In the genomic region with DNA sequence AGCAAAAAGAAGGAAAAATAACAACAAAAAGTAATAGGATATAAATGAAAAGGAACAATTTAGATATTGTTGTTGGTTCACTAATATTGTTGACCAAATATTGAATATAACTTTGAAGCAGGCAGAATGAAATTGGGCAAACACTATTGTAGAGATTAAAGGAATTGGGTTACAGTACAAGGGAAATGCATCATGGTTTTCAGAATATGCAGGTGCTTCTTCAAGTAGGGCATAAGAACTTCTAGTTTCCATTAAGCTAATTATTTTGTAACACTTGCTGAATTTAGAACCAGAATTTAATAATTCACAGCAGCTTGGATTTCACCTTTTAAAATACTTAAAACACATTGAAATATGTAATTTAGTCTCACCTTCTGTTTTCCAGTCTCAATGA, we compare ENCODE assay signal across 15 cellular contexts. TPM values are rescaled to one million over a fixed set of nuclear protein-coding genes. Genes with fewer than 3 reads are reported as not detected.
DNase-seq lines count a peak whose midpoint lies in the region; ATAC-seq and TF ChIP-seq lines count a peak whose summit lies in the region.
"Had no signal": no experiment of that assay in that cellular context is flagged by ENCODE, and none has a peak within 500 bp of the region (broad histone marks: within the 10 kb centered on the region; RNA-seq: fewer than 3 reads in every experiment).

No MANE protein-coding gene starts in this region.

- no peaks in the 10 kb centered on the region for H3K27me3 ChIP-seq in smooth muscle cell (ENCODE audit: low read depth)
- H3K27me3 ChIP-seq in esophagus muscularis mucosa = no peaks in the 10 kb centered on the region
- H3K27me3 ChIP-seq: neutrophil had no signal

- no peak overlapping the region for H2AFZ ChIP-seq in smooth muscle cell (ENCODE audit: low read depth)

- H3K4me3 ChIP-seq in smooth muscle cell (no peak overlapping the region), esophagus muscularis mucosa (no peak overlapping the region)

- ATAC-seq in HG02840 (IDR thresholded peaks at IDR 0.05; ENCODE audit: low FRiP score, unreplicated experiment) (no peak), GM21529 (IDR thresholded peaks at IDR 0.05; ENCODE audit: unreplicated experiment) (no peak)

- no peak for TF ChIP-seq EP300 in esophagus muscularis mucosa (IDR thresholded peaks at IDR 0.05)

- peak; percentile 79 for DNase-seq in NCI-H1092 treated with DMSO at 0.1 percent for 48 hours (lab: John Stamatoyannopoulos, UW)
- DNase-seq in NCI-H1092 (lab: John Stamatoyannopoulos, UW) = no peak
- peak; percentile 3 to 83 for DNase-seq in NCI-H524 (lab: John Stamatoyannopoulos, UW)
- DNase-seq in MCF 10A (ENCODE audit: unreplicated experiment) = no peak
- no peak for DNase-seq in smooth muscle cell (lab: John Stamatoyannopoulos, UW; ENCODE audit: unreplicated experiment)
- no peak for DNase-seq in esophagus muscularis mucosa (ENCODE audit: extremely low spot score)
- DNase-seq: 8988T, aorta, NCI-H187 treated with DMSO at 0.1 percent for 48 hours had no signal

- CTCF ChIA-PET in MCF 10A (lab: Yijun Ruan, JAX) = interaction anchor here (0.6 to 3.3 kb wide), 42 partner anchors 8 to 614 kb away, joined by 3 to 90 read pairs (median 5); partner anchors contain the start of genes GLCCI1, RPA3 and UMAD1

- H3K27ac Mint-ChIP-seq in MCF 10A (ENCODE audit: low read depth, unreplicated experiment) = peak overlapping the region; percentile 75
- H3K27ac Mint-ChIP-seq: activated CD4-positive, alpha-beta T cell treated with anti-CD3 and anti-CD28 coated beads, Interleukin-2, amount 10 ng/mL, durations not matched to agents 24 days and 14 days; dendritic cell treated with granulocyte-macrophage colony-stimulating factor and Interleukin-4, amounts not matched to agents 40 ng/mL and 50 ng/mL, for 4 days; T-helper 1 cell treated with Interleukin-12 subunit alpha and Interleukin-12 subunit beta and Interleukin-4 antibody, amounts not matched to agents 30 μg/mL and 1 μg/mL, for 36 hours had no signal

- peaks cover 15% of the 10 kb centered on the region for H3K4me1 Mint-ChIP-seq in MCF 10A (ENCODE audit: insufficient read depth, unreplicated experiment)

- BruUV-seq in MCF 10A (replicated peaks; lab: Mats Ljungman, UMichigan) = no TSS peak

- H3K4me1 ChIP-seq in smooth muscle cell (ENCODE audit: low read depth) (peaks cover 9% of the 10 kb centered on the region), esophagus muscularis mucosa (peaks cover 11 to 27% (median 17%) of the 10 kb centered on the region in 4 donors)

- no peaks in the 10 kb centered on the region for H3K36me3 ChIP-seq in smooth muscle cell (ENCODE audit: low read depth)
- H3K36me3 ChIP-seq in esophagus muscularis mucosa = no peaks in the 10 kb centered on the region
- H3K36me3 ChIP-seq: neutrophil had no signal

- no peaks in the 10 kb centered on the region for H3K27me3 Mint-ChIP-seq in MCF 10A (ENCODE audit: insufficient read depth, unreplicated experiment)
- H3K27me3 Mint-ChIP-seq: activated CD4-positive, alpha-beta T cell treated with anti-CD3 and anti-CD28 coated beads, Interleukin-2, amount 10 ng/mL, durations not matched to agents 24 days and 14 days; dendritic cell treated with granulocyte-macrophage colony-stimulating factor and Interleukin-4, amounts not matched to agents 40 ng/mL and 50 ng/mL, for 4 days had no signal

- H3K9ac ChIP-seq in smooth muscle cell (ENCODE audit: low read depth) = no peak overlapping the region

- H3K9me3 ChIP-seq in smooth muscle cell (replicated peaks; ENCODE audit: low read depth) = no peaks in the 10 kb centered on the region
- H3K9me3 ChIP-seq in esophagus muscularis mucosa = no peaks in the 10 kb centered on the region
- H3K9me3 ChIP-seq: neutrophil had no signal

- POLR2A ChIA-PET in MCF 10A (lab: Yijun Ruan, JAX) = interaction anchor here (0.6 to 3.7 kb wide), 18 partner anchors 11 to 578 kb away, joined by 3 to 60 read pairs (median 6); partner anchors contain the start of genes GLCCI1, RPA3 and UMAD1

- intact Hi-C loops in MCF 10A (cut with micrococcal nuclease) = loop anchor here (1.0 to 5.0 kb wide), 7 partner anchors 60 to 614 kb away; no protein-coding TSS in a partner anchor
- intact Hi-C loops in esophagus muscularis mucosa (cut with DNase I) = loop anchor here (5.0 kb wide), 2 partner anchors 75 to 535 kb away; no protein-coding TSS in a partner anchor

- no peaks in the 10 kb centered on the region for H4K20me1 ChIP-seq in smooth muscle cell (ENCODE audit: low read depth)

- H3K36me3 Mint-ChIP-seq in MCF 10A (ENCODE audit: insufficient read depth, unreplicated experiment) = peaks cover 8% of the 10 kb centered on the region

- TF ChIP-seq CTCF in MCF 10A (IDR thresholded peaks at IDR 0.05; ENCODE audit: unreplicated experiment) (no peak), smooth muscle cell (IDR thresholded peaks at IDR 0.05; ENCODE audit: borderline replicate concordance, insufficient read depth, poor library complexity, severe bottlenecking) (no peak), esophagus muscularis mucosa (IDR thresholded peaks at IDR 0.05) (no peak)

- H3K27ac ChIP-seq in smooth muscle cell (ENCODE audit: low read depth) = peak overlapping the region; percentile 30
- H3K27ac ChIP-seq in esophagus muscularis mucosa (replicated peaks in 1 of 4) = no peak overlapping the region

- H3K4me3 Mint-ChIP-seq in MCF 10A (ENCODE audit: unreplicated experiment) = no peak overlapping the region
- H3K4me3 Mint-ChIP-seq: activated CD4-positive, alpha-beta T cell treated with anti-CD3 and anti-CD28 coated beads, Interleukin-2, amount 10 ng/mL, durations not matched to agents 24 days and 14 days; dendritic cell treated with granulocyte-macrophage colony-stimulating factor and Interleukin-4, amounts not matched to agents 40 ng/mL and 50 ng/mL, for 4 days; T-helper 1 cell treated with Interleukin-12 subunit alpha and Interleukin-12 subunit beta and Interleukin-4 antibody, amounts not matched to agents 30 μg/mL and 1 μg/mL, for 36 hours had no signal

- peak overlapping the region; percentile 42 for H3K4me2 ChIP-seq in smooth muscle cell

- peaks cover 12% of the 10 kb centered on the region for H3K79me2 ChIP-seq in smooth muscle cell (ENCODE audit: low read depth)

- peaks cover 7% of the 10 kb centered on the region for H3K9me3 Mint-ChIP-seq in MCF 10A (ENCODE audit: unreplicated experiment)
- H3K9me3 Mint-ChIP-seq: dendritic cell treated with granulocyte-macrophage colony-stimulating factor and Interleukin-4, amounts not matched to agents 40 ng/mL and 50 ng/mL, for 4 days had no signal

- no peak for TF ChIP-seq POLR2A in esophagus muscularis mucosa (IDR thresholded peaks at IDR 0.05; ENCODE audit: low read depth)

- no peaks in the 10 kb centered on the region for H3F3A ChIP-seq in smooth muscle cell (ENCODE audit: low read depth)

RNA-seq across cellular contexts. Expression of gene RPA3, which starts 36.5 kb away (rescaled TPM):
- total RNA-seq in MCF 10A (2022) (35.7 and 44.2 TPM in 2 replicates), smooth muscle cell (27.6 and 37.2 TPM in 2 replicates), esophagus muscularis mucosa (10 to 100 TPM; 11.5 to 22.0 (median 16.3) TPM)
- polyA plus RNA-seq in smooth muscle cell = 63.7 and 75.4 TPM in 2 replicates

RNA-seq across cellular contexts. Expression of gene UMAD1, which starts 41.4 kb away (rescaled TPM):
- total RNA-seq in MCF 10A (2022) = 7.1 and 11.1 TPM in 2 replicates
- 23.0 and 24.3 TPM in 2 replicates for total RNA-seq in smooth muscle cell
- polyA plus RNA-seq in smooth muscle cell = 13.7 and 17.2 TPM in 2 replicates
- 10 to 100 TPM in 2 of 4 donors, 1 to 10 TPM in 2; 6.1 to 11.2 (median 9.3) TPM for total RNA-seq in esophagus muscularis mucosa

Comparison
In these comparisons a context has a peak if more than half of its experiments do, and no peak if none do; other contexts are left out.
1. DNase-seq: peak in NCI-H1092 treated with DMSO at 0.1 percent for 48 hours (single experiment) and NCI-H524 (2 of 2); none in NCI-H1092 (single experiment), MCF 10A (single experiment), smooth muscle cell (single experiment) and esophagus muscularis mucosa (single experiment).